Comparison of ENCODE assay signal across 8 cellular contexts in genomic region chr9:4742246-4742645, GRCh38. TPM values are rescaled to one million over a fixed set of nuclear protein-coding genes. Genes with fewer than 3 reads are reported as not detected.
A peak's percentile ranks its signal among the peaks of the same experiment; 100 is the strongest.
DNase-seq lines count a peak whose midpoint lies in the region; FAIRE-seq and TF ChIP-seq lines count a peak whose summit lies in the region.

No MANE protein-coding gene starts in this region.

- peaks cover 2% of the 10 kb centered on the region for H3K36me3 Mint-ChIP-seq in activated CD4-positive, alpha-beta T cell treated with anti-CD3 and anti-CD28 coated beads, Interleukin-2, amount 10 ng/mL, durations not matched to agents 24 days and 14 days (ENCODE audit: low read depth)
- no peaks in the 10 kb centered on the region for H3K36me3 Mint-ChIP-seq in activated naive CD8-positive, alpha-beta T cell

- TF ChIP-seq POLR2A in stomach (IDR thresholded peaks at IDR 0.05): no peak

- intact Hi-C loops in activated CD4-positive, alpha-beta T cell treated with anti-CD3 and anti-CD28 coated beads, Interleukin-2, amount 10 ng/mL, durations not matched to agents 24 days and 14 days (cut with micrococcal nuclease): loop anchor here (5.0 kb wide), 1 partner anchor 140 kb away; no protein-coding TSS in a partner anchor
- intact Hi-C loops in stomach (cut with DNase I; ENCODE audit: low total_unique reads): no loop called here

- WGBS in stomach, 5 donors: 48 to 60% (median 54%) methylated on average over 3 of the region's 3 CpGs

- no peak overlapping the region for H3K9ac ChIP-seq in iPS-20b (ENCODE audit: low read depth, low read length)

- peak overlapping the region; percentile 90 for H3K27ac Mint-ChIP-seq in activated CD4-positive, alpha-beta T cell treated with anti-CD3 and anti-CD28 coated beads, Interleukin-2, amount 10 ng/mL, durations not matched to agents 24 days and 14 days
- peak overlapping the region; percentile 80 for H3K27ac Mint-ChIP-seq in activated naive CD8-positive, alpha-beta T cell

- FAIRE-seq in RCC 7860 (lab: Jason Lieb, UNC): no peak

- H3K9me3 ChIP-seq in iPS-20b (ENCODE audit: insufficient read depth, low read depth, low read length) (no peaks in the 10 kb centered on the region), stomach (no peaks in the 10 kb centered on the region)

- H3K27me3 ChIP-seq in iPS-20b (ENCODE audit: insufficient read depth, low read length): no peaks in the 10 kb centered on the region
- H3K27me3 ChIP-seq in stomach: no peaks in the 10 kb centered on the region

- H3K4me1 ChIP-seq in iPS-20b (ENCODE audit: insufficient read depth, low read length): peaks cover 10% of the 10 kb centered on the region; the same call in 1 of the 2 replicates
- peaks cover 22 to 38% (median 29%) of the 10 kb centered on the region in 4 donors for H3K4me1 ChIP-seq in stomach

- no peak overlapping the region for H3K27ac ChIP-seq in iPS-20b (ENCODE audit: low read length)
- H3K27ac ChIP-seq in stomach: peak overlapping the region; percentile 94 to 98 (median 97)

- peaks cover 31% of the 10 kb centered on the region for H3K4me1 Mint-ChIP-seq in activated CD4-positive, alpha-beta T cell treated with anti-CD3 and anti-CD28 coated beads, Interleukin-2, amount 10 ng/mL, durations not matched to agents 24 days and 14 days
- peaks cover 47% of the 10 kb centered on the region for H3K4me1 Mint-ChIP-seq in activated naive CD8-positive, alpha-beta T cell (ENCODE audit: low read depth)

- no peak for TF ChIP-seq EP300 in stomach (IDR thresholded peaks at IDR 0.05)

- H3K36me3 ChIP-seq in iPS-20b (ENCODE audit: insufficient read depth, low read depth, low read length) (no peaks in the 10 kb centered on the region), stomach (no peaks in the 10 kb centered on the region)

- peak overlapping the region; percentile 87 for H3K4me3 Mint-ChIP-seq in activated CD4-positive, alpha-beta T cell treated with anti-CD3 and anti-CD28 coated beads, Interleukin-2, amount 10 ng/mL, durations not matched to agents 24 days and 14 days
- H3K4me3 Mint-ChIP-seq in activated naive CD8-positive, alpha-beta T cell: peak overlapping the region; percentile 87

- no peak for DNase-seq in activated CD4-positive, alpha-beta T cell treated with anti-CD3 and anti-CD28 coated beads, Interleukin-2, amount 10 ng/mL, durations not matched to agents 24 days and 14 days
- no peak for DNase-seq in activated CD4-positive, alpha-beta T cell treated with anti-CD3 and anti-CD28 coated beads for 4 hours
- DNase-seq in stomach: no peak
- no peak for DNase-seq in germinal center (ENCODE audit: low spot score)
- no peak for DNase-seq in RCC 7860 (ENCODE audit: low spot score)
- DNase-seq in D341Med (ENCODE audit: low spot score): no peak

- H3K4me3 ChIP-seq in iPS-20b (ENCODE audit: low read length) (peak overlapping the region; percentile 71), stomach (no peak overlapping the region)

- TF ChIP-seq CTCF in stomach (IDR thresholded peaks at IDR 0.05): no peak

- H3K9me3 Mint-ChIP-seq in activated CD4-positive, alpha-beta T cell treated with anti-CD3 and anti-CD28 coated beads, Interleukin-2, amount 10 ng/mL, durations not matched to agents 24 days and 14 days: no peaks in the 10 kb centered on the region
- H3K9me3 Mint-ChIP-seq in activated naive CD8-positive, alpha-beta T cell (ENCODE audit: low read depth): no peaks in the 10 kb centered on the region

- no peaks in the 10 kb centered on the region for H3K27me3 Mint-ChIP-seq in activated CD4-positive, alpha-beta T cell treated with anti-CD3 and anti-CD28 coated beads, Interleukin-2, amount 10 ng/mL, durations not matched to agents 24 days and 14 days
- H3K27me3 Mint-ChIP-seq in activated naive CD8-positive, alpha-beta T cell: no peaks in the 10 kb centered on the region

RNA-seq across cellular contexts. Expression of gene AK3, which starts 1.2 kb away (rescaled TPM):
- total RNA-seq in activated CD4-positive, alpha-beta T cell treated with anti-CD3 and anti-CD28 coated beads, Interleukin-2, amount 10 ng/mL, durations not matched to agents 24 days and 14 days: 22.9 and 27.3 TPM in 2 replicates
- 100 to 1,000 TPM in 1 of 5 donors, 10 to 100 TPM in 4; 26.1 to 108 (median 73.5) TPM for total RNA-seq in stomach
- 10 to 100 TPM; 33.9 to 64.0 (median 49.9) TPM for polyA plus RNA-seq in stomach

RNA-seq across cellular contexts. Expression of gene RCL1, which starts 50.5 kb away (rescaled TPM):
- 44.1 and 44.6 TPM in 2 replicates for total RNA-seq in activated CD4-positive, alpha-beta T cell treated with anti-CD3 and anti-CD28 coated beads, Interleukin-2, amount 10 ng/mL, durations not matched to agents 24 days and 14 days
- total RNA-seq in stomach: 10 to 100 TPM; 11.7 to 38.7 (median 14.7) TPM
- polyA plus RNA-seq in stomach: 10 to 100 TPM; 12.2 to 22.6 (median 13.1) TPM
